ENCODE assay signal across 1 cellular context in the genomic region with DNA sequence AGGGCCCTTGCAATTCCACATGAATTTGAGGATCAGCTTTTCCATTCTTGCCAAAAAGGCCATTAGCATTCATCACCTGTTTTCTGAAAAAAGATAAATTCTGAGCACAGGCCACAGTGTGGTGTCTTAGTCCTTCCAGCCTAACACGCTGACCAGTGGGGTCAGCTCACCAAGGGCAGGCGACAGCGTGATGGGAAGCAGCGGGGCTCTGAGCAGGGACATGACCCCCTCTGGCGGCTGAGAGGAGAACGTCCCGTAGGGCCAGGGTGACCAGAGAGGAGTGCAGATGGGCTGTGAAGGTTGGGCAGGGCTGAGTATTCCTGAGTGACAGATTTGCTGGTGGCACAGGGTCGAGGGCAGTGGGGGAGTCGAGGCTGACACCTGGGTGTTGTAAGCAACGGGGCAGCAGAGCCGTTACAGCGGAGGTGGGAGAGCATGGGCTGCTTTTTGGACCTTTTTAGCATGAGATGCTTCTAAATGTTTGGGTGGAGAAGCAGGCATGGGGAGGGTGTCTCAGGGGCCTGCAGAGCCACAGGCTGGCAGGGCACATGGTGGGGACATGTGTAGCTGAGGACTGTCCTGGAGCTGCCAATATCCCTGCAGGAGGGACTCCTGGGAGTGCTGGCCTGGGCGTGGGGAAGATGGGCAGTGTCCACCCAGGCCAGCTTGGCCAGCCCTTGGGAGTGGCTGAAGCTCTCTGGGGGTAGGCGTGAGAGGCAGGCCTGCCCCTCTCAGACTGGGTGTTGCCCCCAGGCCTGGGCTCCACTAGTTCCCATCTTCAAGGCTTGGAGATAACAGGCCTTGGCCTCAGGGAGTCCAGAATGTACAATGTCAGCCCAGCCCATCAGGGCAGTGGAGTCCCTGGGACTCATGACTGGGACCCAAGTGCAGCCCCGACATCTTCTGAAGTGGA.
A peak's percentile ranks its signal among the peaks of the same experiment; 100 is the strongest.
TF ChIP-seq lines count a peak whose summit lies in the region.

No MANE protein-coding gene starts in this region.

TF ChIP-seq in HEK293, 187 proteins besides CTCF, POLR2A, EP300 and RAD21 (continued from another document):
- TF ChIP-seq, protein P1, sequence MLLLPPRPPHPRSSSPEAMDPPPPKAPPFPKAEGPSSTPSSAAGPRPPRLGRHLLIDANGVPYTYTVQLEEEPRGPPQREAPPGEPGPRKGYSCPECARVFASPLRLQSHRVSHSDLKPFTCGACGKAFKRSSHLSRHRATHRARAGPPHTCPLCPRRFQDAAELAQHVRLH (tag by site-specific recombination; IDR thresholded peaks at IDR 0.05) = no peak
- TF ChIP-seq, protein P2, sequence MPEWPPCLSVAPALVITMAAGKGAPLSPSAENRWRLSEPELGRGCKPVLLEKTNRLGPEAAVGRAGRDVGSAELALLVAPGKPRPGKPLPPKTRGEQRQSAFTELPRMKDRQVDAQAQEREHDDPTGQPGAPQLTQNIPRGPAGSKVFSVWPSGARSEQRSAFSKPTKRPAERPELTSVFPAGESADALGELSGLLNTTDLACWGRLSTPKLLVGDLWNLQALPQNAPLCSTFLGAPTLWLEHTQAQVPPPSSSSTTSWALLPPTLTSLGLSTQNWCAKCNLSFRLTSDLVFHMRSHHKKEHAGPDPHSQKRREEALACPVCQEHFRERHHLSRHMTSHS (tag by site-specific recombination; IDR thresholded peaks at IDR 0.05) = no peak
- TF ChIP-seq ZNF600 (tag by site-specific recombination; IDR thresholded peaks at IDR 0.05) (peak; percentile 74), ZBTB8A (tag by site-specific recombination; IDR thresholded peaks at IDR 0.05) (no peak; the same call in 1 of the 2 replicates), ZNF473 (tag by site-specific recombination; IDR thresholded peaks at IDR 0.05) (no peak), ZNF211 (tag by site-specific recombination; IDR thresholded peaks at IDR 0.05; ENCODE audit: low read depth) (no peak)
- TF ChIP-seq, protein P3, sequence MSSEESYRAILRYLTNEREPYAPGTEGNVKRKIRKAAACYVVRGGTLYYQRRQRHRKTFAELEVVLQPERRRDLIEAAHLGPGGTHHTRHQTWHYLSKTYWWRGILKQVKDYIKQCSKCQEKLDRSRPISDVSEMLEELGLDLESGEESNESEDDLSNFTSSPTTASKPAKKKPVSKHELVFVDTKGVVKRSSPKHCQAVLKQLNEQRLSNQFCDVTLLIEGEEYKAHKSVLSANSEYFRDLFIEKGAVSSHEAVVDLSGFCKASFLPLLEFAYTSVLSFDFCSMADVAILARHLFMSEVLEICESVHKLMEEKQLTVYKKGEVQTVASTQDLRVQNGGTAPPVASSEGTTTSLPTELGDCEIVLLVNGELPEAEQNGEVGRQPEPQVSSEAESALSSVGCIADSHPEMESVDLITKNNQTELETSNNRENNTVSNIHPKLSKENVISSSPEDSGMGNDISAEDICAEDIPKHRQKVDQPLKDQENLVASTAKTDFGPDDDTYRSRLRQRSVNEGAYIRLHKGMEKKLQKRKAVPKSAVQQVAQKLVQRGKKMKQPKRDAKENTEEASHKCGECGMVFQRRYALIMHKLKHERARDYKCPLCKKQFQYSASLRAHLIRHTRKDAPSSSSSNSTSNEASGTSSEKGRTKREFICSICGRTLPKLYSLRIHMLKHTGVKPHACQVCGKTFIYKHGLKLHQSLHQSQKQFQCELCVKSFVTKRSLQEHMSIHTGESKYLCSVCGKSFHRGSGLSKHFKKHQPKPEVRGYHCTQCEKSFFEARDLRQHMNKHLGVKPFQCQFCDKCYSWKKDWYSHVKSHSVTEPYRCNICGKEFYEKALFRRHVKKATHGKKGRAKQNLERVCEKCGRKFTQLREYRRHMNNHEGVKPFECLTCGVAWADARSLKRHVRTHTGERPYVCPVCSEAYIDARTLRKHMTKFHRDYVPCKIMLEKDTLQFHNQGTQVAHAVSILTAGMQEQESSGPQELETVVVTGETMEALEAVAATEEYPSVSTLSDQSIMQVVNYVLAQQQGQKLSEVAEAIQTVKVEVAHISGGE (tag by site-specific recombination; conservative IDR thresholded peaks at IDR 0.05; ENCODE audit: low read depth) = no peak
